Comparison of ENCODE assay signal across 8 cellular contexts in the genomic region with DNA sequence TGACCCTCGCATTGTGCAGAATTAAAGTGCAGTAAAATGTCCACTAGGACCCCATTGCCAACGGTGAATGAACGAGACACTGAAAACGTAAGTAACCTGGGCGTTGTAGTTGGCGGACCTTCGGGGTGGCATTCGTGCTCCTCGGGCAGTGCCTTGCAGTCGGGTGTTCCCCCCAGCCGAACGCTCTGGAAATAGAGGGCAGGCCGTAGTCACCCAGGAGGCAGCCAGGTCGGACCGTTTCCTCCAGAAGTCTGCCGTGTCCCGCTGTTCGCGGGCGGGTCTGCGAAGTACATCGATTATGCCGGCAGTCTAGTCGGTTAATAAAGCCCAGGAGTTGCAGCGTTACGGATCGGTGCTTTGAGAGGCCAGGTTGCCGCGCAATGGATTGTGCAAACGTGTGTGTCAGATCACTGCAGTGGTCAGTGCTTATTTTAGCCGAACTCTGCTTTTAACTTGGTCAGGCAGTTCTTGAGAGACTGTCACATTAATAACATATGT. TPM values are rescaled to one million over a fixed set of nuclear protein-coding genes. Genes with fewer than 3 reads are reported as not detected.
DNase-seq lines count a peak whose midpoint lies in the region; ATAC-seq and TF ChIP-seq lines count a peak whose summit lies in the region.

No MANE protein-coding gene starts in this region.

- intact Hi-C loops in OCI-LY7 (cut with micrococcal nuclease; ENCODE audit: unreplicated experiment) (loop anchor here (1.0 kb wide), 1 partner anchor 52 kb away; the partner anchor contains the start of gene EIF5), left ventricle myocardium inferior (cut with micrococcal nuclease) (no loop called here)

- H3K9me3 ChIP-seq in OCI-LY7 (ENCODE audit: low read length) (no peaks in the 10 kb centered on the region), left ventricle myocardium inferior (replicated peaks) (no peaks in the 10 kb centered on the region)

- H3K4me3 ChIP-seq in HFF-Myc (replicated peaks; ENCODE audit: low read depth, low read length) (peak overlapping the region; percentile 92), OCI-LY7 (ENCODE audit: low read depth, low read length, poor library complexity, severe bottlenecking) (peak overlapping the region; percentile 96), left ventricle myocardium inferior (peak overlapping the region; percentile 98)

- H3K27me3 ChIP-seq in left ventricle myocardium inferior (ENCODE audit: low read depth): no peaks in the 10 kb centered on the region

- H3K27me3 Mint-ChIP-seq in activated naive CD8-positive, alpha-beta T cell treated with anti-CD3 and anti-CD28 coated beads for 36 hours: peaks cover 10% of the 10 kb centered on the region

- H3K36me3 Mint-ChIP-seq in activated naive CD8-positive, alpha-beta T cell treated with anti-CD3 and anti-CD28 coated beads for 36 hours: peaks cover 24% of the 10 kb centered on the region

- peaks cover 40% of the 10 kb centered on the region for H3K4me1 Mint-ChIP-seq in activated naive CD8-positive, alpha-beta T cell treated with anti-CD3 and anti-CD28 coated beads for 36 hours

- peaks cover 52% of the 10 kb centered on the region for H3K79me2 ChIP-seq in OCI-LY7 (ENCODE audit: insufficient read depth, low read depth, low read length)

- H3K4me2 ChIP-seq in OCI-LY7 (ENCODE audit: low read length): peak overlapping the region; percentile 97

- CTCF ChIA-PET in OCI-LY7 (lab: Charles Lee; ENCODE audit: unreplicated experiment): no interaction called here

- POLR2A ChIA-PET in OCI-LY7 (lab: Charles Lee): no interaction called here

- H2AFZ ChIP-seq in OCI-LY7 (ENCODE audit: low read length): peak overlapping the region; percentile 86; the same call in 1 of the 2 replicates

- H3K9me2 ChIP-seq in OCI-LY7 (ENCODE audit: insufficient read depth, low read length): no peaks in the 10 kb centered on the region

- no peak for TF ChIP-seq CTCF in HFF-Myc (IDR thresholded peaks at IDR 0.05; ENCODE audit: low read depth, low read length, missing control alignments)
- no peak for TF ChIP-seq CTCF in OCI-LY7 (conservative IDR thresholded peaks at IDR 0.05; ENCODE audit: low read length)
- no peak for TF ChIP-seq CTCF in left ventricle myocardium inferior (IDR thresholded peaks at IDR 0.05; ENCODE audit: borderline replicate concordance)

- H3K36me3 ChIP-seq in OCI-LY7 (ENCODE audit: insufficient read depth, low read length) (peaks cover 18% of the 10 kb centered on the region), left ventricle myocardium inferior (no peaks in the 10 kb centered on the region)

- peak; percentile 32 for DNase-seq in EL
- no peak for DNase-seq in HFF-Myc (ENCODE audit: extremely low read depth, low read depth)
- DNase-seq in OCI-LY7 (ENCODE audit: low spot score): peak; percentile 50
- peak; percentile 40 for DNase-seq in activated naive CD8-positive, alpha-beta T cell treated with anti-CD3 and anti-CD28 coated beads for 36 hours
- no peak for DNase-seq in left ventricle myocardium inferior
- peak; percentile 73 for DNase-seq in renal cortical epithelial cell (ENCODE audit: low read depth)

- no peak for ATAC-seq in GM18517 (IDR thresholded peaks at IDR 0.05; ENCODE audit: unreplicated experiment)
- no peak for ATAC-seq in HG02678 (IDR thresholded peaks at IDR 0.05; ENCODE audit: unreplicated experiment)

- H3K27ac ChIP-seq in OCI-LY7 (ENCODE audit: low read depth, low read length, poor library complexity, severe bottlenecking): peak overlapping the region; percentile 89
- H3K27ac ChIP-seq in left ventricle myocardium inferior (replicated peaks): peak overlapping the region; percentile 99

- H3K4me1 ChIP-seq in OCI-LY7 (ENCODE audit: insufficient read depth, low read length, poor library complexity, severe bottlenecking): peaks cover 23% of the 10 kb centered on the region
- peaks cover 61% of the 10 kb centered on the region for H3K4me1 ChIP-seq in left ventricle myocardium inferior

- peak overlapping the region; percentile 95 for H3K27ac Mint-ChIP-seq in activated naive CD8-positive, alpha-beta T cell treated with anti-CD3 and anti-CD28 coated beads for 36 hours

- H3K4me3 Mint-ChIP-seq in activated naive CD8-positive, alpha-beta T cell treated with anti-CD3 and anti-CD28 coated beads for 36 hours: peak overlapping the region; percentile 96

- H4K20me1 ChIP-seq in OCI-LY7 (ENCODE audit: insufficient read depth, low read length): peaks cover 17% of the 10 kb centered on the region

- no TSS peak for BruUV-seq in OCI-LY7 (replicated peaks; lab: Mats Ljungman, UMichigan)

- H3K9me3 Mint-ChIP-seq in activated naive CD8-positive, alpha-beta T cell treated with anti-CD3 and anti-CD28 coated beads for 36 hours: no peaks in the 10 kb centered on the region

RNA-seq across cellular contexts. Expression of gene MARK3, which starts 0.8 kb away (rescaled TPM):
- 70.8 and 72.7 TPM in 2 replicates for total RNA-seq in OCI-LY7 (2014; rRNA removed; shearing (Covaris generic))
- 83.6 and 89.0 TPM in 2 replicates for total RNA-seq in OCI-LY7 (2022)
- total RNA-seq in activated naive CD8-positive, alpha-beta T cell treated with anti-CD3 and anti-CD28 coated beads for 36 hours: 10 to 100 TPM; 71.0 to 74.3 TPM
- total RNA-seq in left ventricle myocardium inferior: 103 TPM
- total RNA-seq in renal cortical epithelial cell: 68.8 and 100 TPM in 2 replicates

RNA-seq across cellular contexts. Expression of gene EIF5, which starts 52.0 kb away (rescaled TPM):
- 171 and 237 TPM in 2 replicates for total RNA-seq in OCI-LY7 (2014; rRNA removed; shearing (Covaris generic))
- total RNA-seq in OCI-LY7 (2022): 274 and 292 TPM in 2 replicates
- 100 to 1,000 TPM; 409 to 421 TPM for total RNA-seq in activated naive CD8-positive, alpha-beta T cell treated with anti-CD3 and anti-CD28 coated beads for 36 hours
- 260 TPM for total RNA-seq in left ventricle myocardium inferior
- 117 and 173 TPM in 2 replicates for total RNA-seq in renal cortical epithelial cell

Comparison
In these comparisons a context has a peak if more than half of its experiments do, and no peak if none do; other contexts are left out.
1. DNase-seq: peak in EL (single experiment), OCI-LY7 (single experiment), activated naive CD8-positive, alpha-beta T cell treated with anti-CD3 and anti-CD28 coated beads for 36 hours (single experiment) and renal cortical epithelial cell (single experiment); none in HFF-Myc (single experiment) and left ventricle myocardium inferior (single experiment).
2. Peak in every context shown above with its lines, with median percentiles within 50 percentile points of each other: H3K4me3 ChIP-seq.